In the genomic region with DNA sequence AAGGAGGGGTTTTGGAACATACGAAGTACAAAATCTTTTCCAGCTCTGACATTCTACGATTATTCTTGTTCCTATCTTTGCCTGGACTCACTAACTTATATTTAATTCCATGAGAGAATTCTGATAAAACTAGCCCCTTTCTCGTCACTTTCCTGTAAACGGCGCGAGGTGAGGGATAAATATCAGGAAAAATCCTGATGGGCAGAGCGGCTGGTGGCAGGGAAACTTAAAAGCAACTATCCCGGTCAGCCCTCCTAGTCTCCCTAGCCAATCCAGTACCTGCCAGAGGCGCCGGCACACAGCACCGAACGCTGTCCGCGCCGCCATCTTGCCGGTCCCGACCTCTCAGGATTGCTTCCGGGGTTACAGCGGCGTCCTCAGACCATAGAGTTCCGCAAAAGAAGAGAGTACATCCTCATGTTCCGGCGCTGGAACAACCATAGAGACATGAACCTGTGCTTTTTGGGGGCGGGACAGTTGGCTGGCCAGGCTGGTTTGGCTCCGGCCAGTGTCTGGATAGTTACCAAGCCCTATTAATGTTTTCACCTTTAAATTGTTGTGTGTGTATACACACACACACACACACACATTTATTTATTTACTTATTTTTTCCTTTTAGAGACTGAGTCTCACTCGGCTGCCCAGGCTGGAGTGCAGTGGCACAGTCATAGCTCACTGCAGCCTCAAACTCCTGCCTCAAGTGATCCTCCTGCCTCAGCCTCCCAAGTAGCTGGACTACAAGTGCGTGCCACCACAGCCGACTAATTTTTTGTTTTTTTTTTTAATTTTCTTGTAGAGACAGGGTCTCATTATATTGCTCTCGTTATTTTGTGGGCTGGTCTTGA, we compare ENCODE assay signal across 1 cellular context.
TF ChIP-seq lines count a peak whose summit lies in the region.

A gene (minus strand): TSS at position 339 of the 845 bp plus-strand sequence. CDS start 12 bp downstream, at position 327.

TF ChIP-seq in HEK293, 187 proteins besides CTCF, POLR2A, EP300 and RAD21 (continued from another document):
- TF ChIP-seq, protein P1, sequence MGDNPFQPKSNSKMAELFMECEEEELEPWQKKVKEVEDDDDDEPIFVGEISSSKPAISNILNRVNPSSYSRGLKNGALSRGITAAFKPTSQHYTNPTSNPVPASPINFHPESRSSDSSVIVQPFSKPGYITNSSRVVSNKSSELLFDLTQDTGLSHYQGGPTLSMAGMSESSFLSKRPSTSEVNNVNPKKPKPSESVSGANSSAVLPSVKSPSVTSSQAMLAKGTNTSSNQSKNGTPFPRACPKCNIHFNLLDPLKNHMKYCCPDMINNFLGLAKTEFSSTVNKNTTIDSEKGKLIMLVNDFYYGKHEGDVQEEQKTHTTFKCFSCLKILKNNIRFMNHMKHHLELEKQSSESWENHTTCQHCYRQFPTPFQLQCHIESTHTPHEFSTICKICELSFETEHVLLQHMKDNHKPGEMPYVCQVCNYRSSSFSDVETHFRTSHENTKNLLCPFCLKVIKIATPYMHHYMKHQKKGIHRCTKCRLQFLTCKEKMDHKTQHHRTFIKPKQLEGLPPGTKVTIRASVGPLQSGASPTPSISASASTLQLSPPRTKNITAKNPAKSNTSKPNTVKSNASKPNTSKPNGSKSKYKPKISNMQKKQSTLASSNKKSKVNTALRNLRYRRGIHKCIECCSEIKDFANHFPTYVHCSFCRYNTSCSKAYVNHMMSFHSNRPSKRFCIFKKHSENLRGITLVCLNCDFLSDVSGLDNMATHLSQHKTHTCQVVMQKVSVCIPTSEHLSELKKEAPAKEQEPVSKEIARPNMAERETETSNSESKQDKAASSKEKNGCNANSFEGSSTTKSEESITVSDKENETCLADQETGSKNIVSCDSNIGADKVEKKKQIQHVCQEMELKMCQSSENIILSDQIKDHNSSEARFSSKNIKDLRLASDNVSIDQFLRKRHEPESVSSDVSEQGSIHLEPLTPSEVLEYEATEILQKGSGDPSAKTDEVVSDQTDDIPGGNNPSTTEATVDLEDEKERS (tag by site-specific recombination; IDR thresholded peaks at IDR 0.05) = peak; percentile 54; the same call in 1 of the 2 replicates
- TF ChIP-seq ZNF16 (tag by site-specific recombination; IDR thresholded peaks at IDR 0.05; ENCODE audit: low read depth) (no peak), SP7 (tag by site-specific recombination; IDR thresholded peaks at IDR 0.05) (peak; percentile 46; the same call in 1 of the 2 replicates), ZNF10 (tag by site-specific recombination; IDR thresholded peaks at IDR 0.05) (peak; percentile 62; the same call in 1 of the 2 replicates), ZNF426 (tag by site-specific recombination; IDR thresholded peaks at IDR 0.05) (no peak), ZNF473 (tag by site-specific recombination; IDR thresholded peaks at IDR 0.05) (no peak), ZNF660 (tag by site-specific recombination; IDR thresholded peaks at IDR 0.05) (peak; percentile 93; the same call in 1 of the 2 replicates), KLF8 (tag by site-specific recombination; IDR thresholded peaks at IDR 0.05) (peak; percentile 68), ZNF2 (tag by site-specific recombination; IDR thresholded peaks at IDR 0.05) (peak; percentile 55; the same call in 1 of the 2 replicates), ZNF629 (tag by site-specific recombination; IDR thresholded peaks at IDR 0.05) (peak; percentile 61; the same call in 1 of the 2 replicates), KLF16 (tag by site-specific recombination; IDR thresholded peaks at IDR 0.05) (peak; percentile 23; the same call in 1 of the 2 replicates), ZSCAN16 (tag by site-specific recombination; IDR thresholded peaks at IDR 0.05) (no peak), KLF9 (tag by site-specific recombination; IDR thresholded peaks at IDR 0.05; ENCODE audit: low read depth) (peak; percentile 61; the same call in 1 of the 2 replicates), ZNF610 (tag by site-specific recombination; IDR thresholded peaks at IDR 0.05; ENCODE audit: borderline replicate concordance) (peak; percentile 28; the same call in 1 of the 2 replicates), YY2 (tag by site-specific recombination; IDR thresholded peaks at IDR 0.05) (peak; percentile 92), ZNF311 (tag by site-specific recombination; IDR thresholded peaks at IDR 0.05; ENCODE audit: borderline replicate concordance) (no peak), ZBTB8A (tag by site-specific recombination; IDR thresholded peaks at IDR 0.05) (peak; percentile 33; the same call in 1 of the 2 replicates)
- TF ChIP-seq, protein P2, sequence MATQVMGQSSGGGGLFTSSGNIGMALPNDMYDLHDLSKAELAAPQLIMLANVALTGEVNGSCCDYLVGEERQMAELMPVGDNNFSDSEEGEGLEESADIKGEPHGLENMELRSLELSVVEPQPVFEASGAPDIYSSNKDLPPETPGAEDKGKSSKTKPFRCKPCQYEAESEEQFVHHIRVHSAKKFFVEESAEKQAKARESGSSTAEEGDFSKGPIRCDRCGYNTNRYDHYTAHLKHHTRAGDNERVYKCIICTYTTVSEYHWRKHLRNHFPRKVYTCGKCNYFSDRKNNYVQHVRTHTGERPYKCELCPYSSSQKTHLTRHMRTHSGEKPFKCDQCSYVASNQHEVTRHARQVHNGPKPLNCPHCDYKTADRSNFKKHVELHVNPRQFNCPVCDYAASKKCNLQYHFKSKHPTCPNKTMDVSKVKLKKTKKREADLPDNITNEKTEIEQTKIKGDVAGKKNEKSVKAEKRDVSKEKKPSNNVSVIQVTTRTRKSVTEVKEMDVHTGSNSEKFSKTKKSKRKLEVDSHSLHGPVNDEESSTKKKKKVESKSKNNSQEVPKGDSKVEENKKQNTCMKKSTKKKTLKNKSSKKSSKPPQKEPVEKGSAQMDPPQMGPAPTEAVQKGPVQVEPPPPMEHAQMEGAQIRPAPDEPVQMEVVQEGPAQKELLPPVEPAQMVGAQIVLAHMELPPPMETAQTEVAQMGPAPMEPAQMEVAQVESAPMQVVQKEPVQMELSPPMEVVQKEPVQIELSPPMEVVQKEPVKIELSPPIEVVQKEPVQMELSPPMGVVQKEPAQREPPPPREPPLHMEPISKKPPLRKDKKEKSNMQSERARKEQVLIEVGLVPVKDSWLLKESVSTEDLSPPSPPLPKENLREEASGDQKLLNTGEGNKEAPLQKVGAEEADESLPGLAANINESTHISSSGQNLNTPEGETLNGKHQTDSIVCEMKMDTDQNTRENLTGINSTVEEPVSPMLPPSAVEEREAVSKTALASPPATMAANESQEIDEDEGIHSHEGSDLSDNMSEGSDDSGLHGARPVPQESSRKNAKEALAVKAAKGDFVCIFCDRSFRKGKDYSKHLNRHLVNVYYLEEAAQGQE (tag by site-specific recombination; IDR thresholded peaks at IDR 0.05) = no peak
- TF ChIP-seq, protein P3, sequence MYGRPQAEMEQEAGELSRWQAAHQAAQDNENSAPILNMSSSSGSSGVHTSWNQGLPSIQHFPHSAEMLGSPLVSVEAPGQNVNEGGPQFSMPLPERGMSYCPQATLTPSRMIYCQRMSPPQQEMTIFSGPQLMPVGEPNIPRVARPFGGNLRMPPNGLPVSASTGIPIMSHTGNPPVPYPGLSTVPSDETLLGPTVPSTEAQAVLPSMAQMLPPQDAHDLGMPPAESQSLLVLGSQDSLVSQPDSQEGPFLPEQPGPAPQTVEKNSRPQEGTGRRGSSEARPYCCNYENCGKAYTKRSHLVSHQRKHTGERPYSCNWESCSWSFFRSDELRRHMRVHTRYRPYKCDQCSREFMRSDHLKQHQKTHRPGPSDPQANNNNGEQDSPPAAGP (tag by site-specific recombination; IDR thresholded peaks at IDR 0.05) = no peak
